In the genomic region with DNA sequence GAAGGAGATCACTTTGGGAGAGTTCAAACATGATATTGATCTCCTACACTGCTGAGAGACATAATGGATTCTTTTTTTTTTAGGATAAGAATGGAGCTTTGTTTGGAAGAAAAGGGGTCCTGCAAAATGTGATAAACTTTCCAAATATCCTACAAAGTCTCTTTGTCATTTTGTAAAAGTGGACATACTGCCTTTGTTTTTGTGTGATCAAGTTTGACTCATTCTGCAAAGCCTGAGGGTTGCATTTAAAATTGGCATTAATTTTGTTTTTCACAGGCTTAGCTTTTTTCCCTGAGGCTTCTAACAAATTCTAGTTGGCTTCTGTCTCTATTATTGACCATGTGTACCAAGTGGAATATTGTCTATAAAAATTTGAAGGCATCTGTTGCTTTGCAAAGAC, we compare ENCODE assay signal across 15 cellular contexts.
"Had no signal": no experiment of that assay in that cellular context is flagged by ENCODE, and none has a peak within 500 bp of the region (broad histone marks: within the 10 kb centered on the region; RNA-seq: fewer than 3 reads in every experiment).

No MANE protein-coding gene starts in this region.

- H3K27me3 Mint-ChIP-seq: activated CD4-positive, alpha-beta T cell treated with anti-CD3 and anti-CD28 coated beads for 36 hours; activated CD8-positive, alpha-beta T cell treated with anti-CD3 and anti-CD28 coated beads for 36 hours; T-cell had no signal

- DNase-seq: activated CD4-positive, alpha-beta T cell treated with anti-CD3 and anti-CD28 coated beads for 36 hours; activated CD8-positive, alpha-beta memory T cell treated with anti-CD3 and anti-CD28 coated beads, Interleukin-2, amount 50 U/mL, for 4 hours; activated CD8-positive, alpha-beta T cell treated with anti-CD3 and anti-CD28 coated beads for 36 hours; effector memory CD8-positive, alpha-beta T cell; head of caudate nucleus; pancreas; SJCRH30; stimulated activated naive B cell treated with anti-CD40 and anti-IgM and Interleukin-4, amounts not matched to agents 10 μg/mL and 1 μg/mL and 100 μg/mL, for 72 hours; T-cell; T1000; testis had no signal

- H3K4me3 Mint-ChIP-seq: activated CD4-positive, alpha-beta T cell treated with anti-CD3 and anti-CD28 coated beads for 36 hours; activated CD8-positive, alpha-beta T cell treated with anti-CD3 and anti-CD28 coated beads for 36 hours; effector memory CD8-positive, alpha-beta T cell; memory B cell; stimulated activated naive B cell treated with anti-CD40 and anti-IgM and Interleukin-4, amounts not matched to agents 10 μg/mL and 1 μg/mL and 100 μg/mL, for 72 hours; T-cell had no signal

- H3K4me3 ChIP-seq: ascending aorta, coronary artery, pancreas, SJCRH30, skin epidermis, testis had no signal

- H3K27me3 ChIP-seq: ascending aorta, pancreas, SJCRH30, testis had no signal

- H3K27ac Mint-ChIP-seq: activated CD4-positive, alpha-beta T cell treated with anti-CD3 and anti-CD28 coated beads for 36 hours; activated CD8-positive, alpha-beta T cell treated with anti-CD3 and anti-CD28 coated beads for 36 hours; effector memory CD8-positive, alpha-beta T cell; memory B cell; stimulated activated naive B cell treated with anti-CD40 and anti-IgM and Interleukin-4, amounts not matched to agents 10 μg/mL and 1 μg/mL and 100 μg/mL, for 72 hours; T-cell had no signal

- ATAC-seq: activated CD4-positive, alpha-beta T cell treated with anti-CD3 and anti-CD28 coated beads for 36 hours; activated CD8-positive, alpha-beta T cell treated with anti-CD3 and anti-CD28 coated beads for 36 hours; effector memory CD8-positive, alpha-beta T cell; pancreas; stimulated activated naive B cell treated with anti-CD40 and anti-IgM and Interleukin-4, amounts not matched to agents 10 μg/mL and 1 μg/mL and 100 μg/mL, for 72 hours; T-cell had no signal

- H3K4me1 ChIP-seq: pancreas, testis had no signal

- H3K27ac ChIP-seq: ascending aorta, pancreas, SJCRH30, skin epidermis, testis had no signal

- H3K36me3 Mint-ChIP-seq: memory B cell; stimulated activated naive B cell treated with anti-CD40 and anti-IgM and Interleukin-4, amounts not matched to agents 10 μg/mL and 1 μg/mL and 100 μg/mL, for 72 hours had no signal

- H3K9me3 ChIP-seq: ascending aorta, pancreas, SJCRH30, testis had no signal

- H3K4me1 Mint-ChIP-seq: memory B cell; stimulated activated naive B cell treated with anti-CD40 and anti-IgM and Interleukin-4, amounts not matched to agents 10 μg/mL and 1 μg/mL and 100 μg/mL, for 72 hours had no signal

- H3K36me3 ChIP-seq: ascending aorta, pancreas, SJCRH30 had no signal

- H3K9me3 Mint-ChIP-seq: activated CD8-positive, alpha-beta T cell treated with anti-CD3 and anti-CD28 coated beads for 36 hours; effector memory CD8-positive, alpha-beta T cell; memory B cell; stimulated activated naive B cell treated with anti-CD40 and anti-IgM and Interleukin-4, amounts not matched to agents 10 μg/mL and 1 μg/mL and 100 μg/mL, for 72 hours; T-cell had no signal
